19 cellular contexts compared by ENCODE assay signal in the genomic region with DNA sequence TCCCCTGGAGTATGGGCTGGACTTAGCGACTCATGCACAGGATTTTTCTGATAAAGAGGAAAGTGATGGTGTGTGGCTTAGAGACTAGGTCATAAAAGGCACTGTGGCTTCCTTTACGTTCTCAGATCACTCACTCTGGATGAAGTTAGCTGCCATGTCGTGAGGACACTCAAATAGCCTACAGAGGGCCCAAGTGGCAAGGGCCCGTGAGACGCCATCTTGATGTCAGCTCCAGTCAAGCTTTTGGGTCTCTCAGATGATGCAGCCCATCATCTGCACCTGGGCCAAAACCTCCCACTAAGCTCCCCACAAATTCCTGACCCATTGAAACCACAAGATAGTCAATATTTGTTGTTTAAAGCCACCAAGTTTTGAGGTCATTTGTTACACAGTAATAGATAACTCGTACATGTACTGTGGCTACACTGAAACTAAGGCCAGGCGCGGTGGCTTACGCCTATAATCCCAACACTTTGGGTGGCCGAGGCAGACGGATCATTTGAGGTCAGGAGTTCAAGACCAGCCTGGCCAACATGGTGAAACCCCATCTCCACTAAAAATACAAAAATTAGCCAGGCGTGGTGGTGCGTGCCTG. TPM values are rescaled to one million over a fixed set of nuclear protein-coding genes. Genes with fewer than 3 reads are reported as not detected.
DNase-seq lines count a peak whose midpoint lies in the region; ATAC-seq, FAIRE-seq and TF ChIP-seq lines count a peak whose summit lies in the region.
"Had no signal": no experiment of that assay in that cellular context is flagged by ENCODE, and none has a peak within 500 bp of the region (broad histone marks: within the 10 kb centered on the region; RNA-seq: fewer than 3 reads in every experiment).

No MANE protein-coding gene starts in this region.

- H3F3A ChIP-seq in GM23248 (ENCODE audit: insufficient read depth) = peaks cover 13% of the 10 kb centered on the region

- peaks cover 21% of the 10 kb centered on the region for H3K36me3 Mint-ChIP-seq in activated T-cell treated with anti-CD3 and anti-CD28 coated beads, Interleukin-2, amount 50 U/mL, for 24 hours (ENCODE audit: low read depth)
- peaks cover 20% of the 10 kb centered on the region for H3K36me3 Mint-ChIP-seq in stimulated activated effector memory CD8-positive, alpha-beta T cell treated with anti-CD3 and anti-CD28 coated beads, Interleukin-12 subunit alpha, Interleukin-12 subunit beta, amount 100 ng/mL, for 72 hours

- 0 out of 3 replicates have a peak, but pooled peaks have one; percentile 4 for ATAC-seq in K562
- peak; percentile 17 for ATAC-seq in stimulated activated effector memory CD8-positive, alpha-beta T cell treated with anti-CD3 and anti-CD28 coated beads, Interleukin-12 subunit alpha, Interleukin-12 subunit beta, amount 100 ng/mL, for 72 hours
- no peak for ATAC-seq in GM21528 (IDR thresholded peaks at IDR 0.05; ENCODE audit: low FRiP score, unreplicated experiment)
- ATAC-seq in HG02588 (IDR thresholded peaks at IDR 0.05; ENCODE audit: unreplicated experiment) = no peak
- ATAC-seq: CD8-positive, alpha-beta T cell had no signal

- no peak for TF ChIP-seq CTCF in K562 (IDR thresholded peaks at IDR 0.05 in 2 of 3, conservative IDR thresholded peaks at IDR 0.05 in 1 of 3; ENCODE audit: insufficient read depth in 2 of 3, low read depth in 1 of 3, low read length in 3 of 3)

- H3K9me2 ChIP-seq in GM23248 (ENCODE audit: insufficient read depth) = no peaks in the 10 kb centered on the region

- H3K9ac ChIP-seq in K562 (ENCODE audit: insufficient read depth in 1 of 2, low read depth in 2 of 2, low read length in 2 of 2) (no peak overlapping the region), GM23248 (no peak overlapping the region)
- H3K9ac ChIP-seq: KMS-11 had no signal

- H3K4me1 ChIP-seq in K562 (replicated peaks in 1 of 2; ENCODE audit: control insufficient read depth in 2 of 2, insufficient read depth in 2 of 2, low read length in 2 of 2) = peaks cover 15 to 40% of the 10 kb centered on the region in 2 experiments; a peak in 4 of 5 replicates
- H3K4me1 ChIP-seq in GM23248 (ENCODE audit: insufficient read depth) = no peaks in the 10 kb centered on the region

- no peak for TF ChIP-seq POLR2A in K562 (conservative IDR thresholded peaks at IDR 0.05)

- WGBS in K562 (ENCODE audit: insufficient coverage, low coverage, missing lambda C conversion rate) = 56% methylated on average over 13 of the region's 13 CpGs
- 91 to 95% methylated on average over 13 of the region's 13 CpGs for WGBS in GM23248 (ENCODE audit: low coverage in 1 of 2, low lambda C conversion rate in 2 of 2, missing lambda C conversion rate in 2 of 2), 2 experiments

- no peak overlapping the region for H3K27ac ChIP-seq in K562 (ENCODE audit: extremely low read depth, low read depth, low read length)
- no peak overlapping the region for H3K27ac ChIP-seq in GM23248
- H3K27ac ChIP-seq: KMS-11 had no signal

- CTCF ChIA-PET in K562 (lab: Yijun Ruan, JAX; ENCODE audit: low intra/inter-chr PET ratio) = no interaction called here

- H2AFZ ChIP-seq in K562 (ENCODE audit: low read depth, low read length) (no peak overlapping the region), GM23248 (no peak overlapping the region)

- peaks cover 18% of the 10 kb centered on the region for H3K4me1 Mint-ChIP-seq in activated T-cell treated with anti-CD3 and anti-CD28 coated beads, Interleukin-2, amount 50 U/mL, for 24 hours (ENCODE audit: low read depth)
- peaks cover 27% of the 10 kb centered on the region for H3K4me1 Mint-ChIP-seq in stimulated activated effector memory CD8-positive, alpha-beta T cell treated with anti-CD3 and anti-CD28 coated beads, Interleukin-12 subunit alpha, Interleukin-12 subunit beta, amount 100 ng/mL, for 72 hours

- TF ChIP-seq RAD21 in K562 (CRISPR knock-in tag; conservative IDR thresholded peaks at IDR 0.05 in 1 of 2, IDR thresholded peaks at IDR 0.05 in 1 of 2) = no peak

- no peaks in the 10 kb centered on the region for H3K79me2 ChIP-seq in K562 (ENCODE audit: control insufficient read depth, insufficient read depth, low read length)
- peaks cover 3% of the 10 kb centered on the region; the same call in 1 of the 2 replicates for H3K79me2 ChIP-seq in GM23248 (ENCODE audit: insufficient read depth)

- H3K9me3 Mint-ChIP-seq in activated T-cell treated with anti-CD3 and anti-CD28 coated beads, Interleukin-2, amount 50 U/mL, for 24 hours = no peaks in the 10 kb centered on the region
- no peaks in the 10 kb centered on the region for H3K9me3 Mint-ChIP-seq in stimulated activated effector memory CD8-positive, alpha-beta T cell treated with anti-CD3 and anti-CD28 coated beads, Interleukin-12 subunit alpha, Interleukin-12 subunit beta, amount 100 ng/mL, for 72 hours
- H3K9me3 Mint-ChIP-seq: CD8-positive, alpha-beta T cell had no signal

- no peaks in the 10 kb centered on the region for H3K9me1 ChIP-seq in K562 (ENCODE audit: control insufficient read depth, insufficient read depth, low read length)

- H3K36me3 ChIP-seq in K562 (ENCODE audit: control insufficient read depth, insufficient read depth, low read length) (peaks cover 8% of the 10 kb centered on the region; the same call in 1 of the 3 replicates), GM23248 (ENCODE audit: low read depth) (no peaks in the 10 kb centered on the region)

- intact Hi-C loops in K562 (cut with micrococcal nuclease) = no loop called here

- POLR2A ChIA-PET in K562 (lab: Yijun Ruan, JAX) = interaction anchor here (1.1 to 3.8 kb wide), 4 partner anchors 10 to 19 kb away, joined by 3 to 38 read pairs (median 4); no protein-coding TSS in a partner anchor

- FAIRE-seq in RCC 7860 (lab: Jason Lieb, UNC) = no peak
- FAIRE-seq in K562 (lab: Jason Lieb, UNC) = peak; percentile 35
- FAIRE-seq: GM12891, GM19239 had no signal

- no peak for TF ChIP-seq EP300 in K562 (IDR thresholded peaks at IDR 0.05; ENCODE audit: low read length)

- no TSS peak for BruUV-seq in K562 (replicated peaks; lab: Mats Ljungman, UMichigan)

- H3K4me3 Mint-ChIP-seq in activated T-cell treated with anti-CD3 and anti-CD28 coated beads, Interleukin-2, amount 50 U/mL, for 24 hours = no peak overlapping the region
- H3K4me3 Mint-ChIP-seq in stimulated activated effector memory CD8-positive, alpha-beta T cell treated with anti-CD3 and anti-CD28 coated beads, Interleukin-12 subunit alpha, Interleukin-12 subunit beta, amount 100 ng/mL, for 72 hours = no peak overlapping the region
- H3K4me3 Mint-ChIP-seq: CD8-positive, alpha-beta T cell had no signal

- H3K27me3 ChIP-seq in K562 (ENCODE audit: control insufficient read depth in 2 of 2, insufficient read depth in 2 of 2, low read length in 2 of 2) = no peaks in the 10 kb centered on the region
- no peaks in the 10 kb centered on the region for H3K27me3 ChIP-seq in GM23248 (replicated peaks; ENCODE audit: insufficient read depth)

- no peaks in the 10 kb centered on the region for H3K27me3 Mint-ChIP-seq in activated T-cell treated with anti-CD3 and anti-CD28 coated beads, Interleukin-2, amount 50 U/mL, for 24 hours

- DNase-seq in activated T-cell treated with anti-CD3 and anti-CD28 coated beads, Interleukin-2, amount 50 U/mL, for 24 hours = no peak
- DNase-seq in activated T-cell treated with anti-CD3 and anti-CD28 coated beads for 4 hours (no peak), RCC 7860 (ENCODE audit: low spot score) (peak; percentile 19), K562 (ENCODE audit: extremely low read depth in 1 of 4, low spot score in 3 of 4) (no peak), GM23248 (no peak)
- DNase-seq in stimulated activated effector memory CD8-positive, alpha-beta T cell treated with anti-CD3 and anti-CD28 coated beads, Interleukin-12 subunit alpha, Interleukin-12 subunit beta, amount 100 ng/mL, for 72 hours (ENCODE audit: low spot score in 2 of 2) = no peak
- DNase-seq: 8988T; CD8-positive, alpha-beta T cell; GOT3; NCI-H1105; NCI-H2081 treated with DMSO at 0.1 percent for 48 hours; NCI-H774 had no signal

- H4K20me1 ChIP-seq in K562 (replicated peaks; ENCODE audit: control insufficient read depth, insufficient read depth, low read length) (peaks cover 7% of the 10 kb centered on the region; the same call in 1 of the 2 replicates), GM23248 (ENCODE audit: insufficient read depth) (no peaks in the 10 kb centered on the region)

- H3K4me3 ChIP-seq in K562 (no peak overlapping the region), GM23248 (no peak overlapping the region)

- in situ Hi-C loops in K562 (cut with MboI) = no loop called here
- in situ Hi-C loops in GM23248 (cut with MboI) = no loop called here

- H3K27ac Mint-ChIP-seq in activated T-cell treated with anti-CD3 and anti-CD28 coated beads, Interleukin-2, amount 50 U/mL, for 24 hours = peak overlapping the region; percentile 5
- no peak overlapping the region for H3K27ac Mint-ChIP-seq in stimulated activated effector memory CD8-positive, alpha-beta T cell treated with anti-CD3 and anti-CD28 coated beads, Interleukin-12 subunit alpha, Interleukin-12 subunit beta, amount 100 ng/mL, for 72 hours
- H3K27ac Mint-ChIP-seq: CD8-positive, alpha-beta T cell had no signal

- H3K4me2 ChIP-seq in K562 (ENCODE audit: insufficient read depth, low read length) (no peak overlapping the region), GM23248 (ENCODE audit: unreplicated experiment) (no peak overlapping the region)
- H3K4me2 ChIP-seq: KMS-11 had no signal

- H3K9me3 ChIP-seq in K562 (replicated peaks; ENCODE audit: control insufficient read depth, insufficient read depth, low read depth, low read length) = no peaks in the 10 kb centered on the region
- H3K9me3 ChIP-seq in GM23248 (ENCODE audit: low read depth) = no peaks in the 10 kb centered on the region

RNA-seq across cellular contexts. Expression of gene ST6GALNAC2, which starts 14.7 kb away (rescaled TPM):
- total RNA-seq in K562 (2011; cell fraction: chromatin; rRNA removed; ENCODE audit: low replicate concordance) = not detected in 2 replicates
- not detected in 2 replicates for total RNA-seq in K562 (2011; cell fraction: nucleolus; rRNA removed)
- not detected in 2 replicates for total RNA-seq in K562 (2011; cell fraction: nucleoplasm; rRNA removed)
- total RNA-seq in K562 (2014; rRNA removed) (not detected in 2 replicates), K562 (2014; rRNA removed; fragmentation: Illumina TruSeq; extraction: Trizol) (not detected in 2 replicates), K562 (2015; rRNA removed; fragmentation: Illumina TruSeq; extraction: Trizol) (not detected in 2 replicates), K562 (2021) (not detected in 2 replicates)
- polyA plus RNA-seq in K562 (2011; rRNA removed) (not detected in 2 replicates), K562 (2014; fragmentation: Illumina TruSeq; extraction: Trizol) (0.18 TPM in 1 of 2 replicates, not detected in the other), K562 (2014; fragmentation: Nextera tagmentation; extraction: Ambion mirVana) (not detected), K562 (2014; rRNA removed) (not detected in 2 replicates), GM23248 (2016; fragmentation: Nextera tagmentation; extraction: Ambion mirVana) (0.96 and 1.0 TPM in 2 replicates)
- not detected in 2 replicates for polyA plus RNA-seq in K562 (2011; cell fraction: cytosol; rRNA removed)
- polyA plus RNA-seq in K562 (2011; cell fraction: nucleus; rRNA removed) = not detected in 2 replicates
- polyA plus RNA-seq in K562 (2012) = not detected in 2 replicates
- polyA minus RNA-seq in K562 (2011; rRNA and poly(A)+ RNA removed) = not detected in 2 replicates
- not detected in 2 replicates for polyA minus RNA-seq in K562 (2011; cell fraction: cytosol; rRNA and poly(A)+ RNA removed)
- polyA minus RNA-seq in K562 (2011; cell fraction: nucleus; rRNA and poly(A)+ RNA removed) = not detected in 2 replicates
- 0.65 and 1.4 TPM in 2 replicates for total RNA-seq in GM23248 (2014; rRNA removed; shearing (Covaris generic))
- total RNA-seq: OCI-LY7 had no signal

RNA-seq across cellular contexts. Expression of gene PRCD, which starts 31.1 kb away (rescaled TPM):
- 0.14 TPM in 1 of 2 replicates, not detected in the other for total RNA-seq in K562 (2011; cell fraction: chromatin; rRNA removed; ENCODE audit: low replicate concordance)
- not detected in 2 replicates for total RNA-seq in K562 (2011; cell fraction: nucleolus; rRNA removed)
- total RNA-seq in K562 (2011; cell fraction: nucleoplasm; rRNA removed) = not detected in 2 replicates
- total RNA-seq in K562 (2014; rRNA removed) (not detected in 2 replicates), K562 (2014; rRNA removed; fragmentation: Illumina TruSeq; extraction: Trizol) (not detected in 2 replicates), K562 (2015; rRNA removed; fragmentation: Illumina TruSeq; extraction: Trizol) (not detected in 2 replicates), K562 (2021) (0.27 TPM in 1 of 2 replicates, not detected in the other)
- polyA plus RNA-seq in K562 (2011; rRNA removed) (0.20 and 0.39 TPM in 2 replicates), K562 (2014; fragmentation: Illumina TruSeq; extraction: Trizol) (not detected in 2 replicates), K562 (2014; fragmentation: Nextera tagmentation; extraction: Ambion mirVana) (under 1 TPM in 1 of 2 experiments, not detected in 1; 0.25 TPM), K562 (2014; rRNA removed) (0.21 TPM in 1 of 2 replicates, not detected in the other), GM23248 (2016; fragmentation: Nextera tagmentation; extraction: Ambion mirVana) (0.43 and 0.93 TPM in 2 replicates)
- polyA plus RNA-seq in K562 (2011; cell fraction: cytosol; rRNA removed) = not detected in 2 replicates
- 0.10 and 0.13 TPM in 2 replicates for polyA plus RNA-seq in K562 (2011; cell fraction: nucleus; rRNA removed)
- 0.26 and 0.65 TPM in 2 replicates for polyA plus RNA-seq in K562 (2012)
- 0.07 TPM in 1 of 2 replicates, not detected in the other for polyA minus RNA-seq in K562 (2011; rRNA and poly(A)+ RNA removed)
- polyA minus RNA-seq in K562 (2011; cell fraction: cytosol; rRNA and poly(A)+ RNA removed) = not detected in 2 replicates
- not detected in 2 replicates for polyA minus RNA-seq in K562 (2011; cell fraction: nucleus; rRNA and poly(A)+ RNA removed)
- total RNA-seq in GM23248 (2014; rRNA removed; shearing (Covaris generic)) = 1.5 and 3.4 TPM in 2 replicates
- total RNA-seq: CD8-positive, alpha-beta T cell; NCI-H460 had no signal

RNA-seq across cellular contexts. Expression of gene CYGB, which starts 33.5 kb away (rescaled TPM):
- total RNA-seq in K562 (2011; cell fraction: chromatin; rRNA removed; ENCODE audit: low replicate concordance) = 0.84 TPM in 1 of 2 replicates, not detected in the other
- 0.66 TPM in 1 of 2 replicates, not detected in the other for total RNA-seq in K562 (2011; cell fraction: nucleolus; rRNA removed)
- total RNA-seq in K562 (2011; cell fraction: nucleoplasm; rRNA removed) = 1.2 TPM in 1 of 2 replicates, not detected in the other
- total RNA-seq in K562 (2014; rRNA removed) (0.95 TPM in 1 of 2 replicates, not detected in the other), K562 (2014; rRNA removed; fragmentation: Illumina TruSeq; extraction: Trizol) (0.16 TPM in 1 of 2 replicates, not detected in the other), K562 (2015; rRNA removed; fragmentation: Illumina TruSeq; extraction: Trizol) (not detected in 2 replicates), K562 (2021) (0.13 and 0.24 TPM in 2 replicates)
- polyA plus RNA-seq in K562 (2011; rRNA removed) (0.05 and 0.08 TPM in 2 replicates), K562 (2014; fragmentation: Illumina TruSeq; extraction: Trizol) (0.54 TPM in 1 of 2 replicates, not detected in the other), K562 (2014; fragmentation: Nextera tagmentation; extraction: Ambion mirVana) (not detected), K562 (2014; rRNA removed) (0.11 and 0.12 TPM in 2 replicates), GM23248 (2016; fragmentation: Nextera tagmentation; extraction: Ambion mirVana) (1.1 and 1.6 TPM in 2 replicates)
- polyA plus RNA-seq in K562 (2011; cell fraction: cytosol; rRNA removed) = 0.18 and 0.40 TPM in 2 replicates
- 0.20 and 0.38 TPM in 2 replicates for polyA plus RNA-seq in K562 (2011; cell fraction: nucleus; rRNA removed)
- 0.09 and 0.24 TPM in 2 replicates for polyA plus RNA-seq in K562 (2012)
- not detected in 2 replicates for polyA minus RNA-seq in K562 (2011; rRNA and poly(A)+ RNA removed)
- not detected in 2 replicates for polyA minus RNA-seq in K562 (2011; cell fraction: cytosol; rRNA and poly(A)+ RNA removed)
- not detected in 2 replicates for polyA minus RNA-seq in K562 (2011; cell fraction: nucleus; rRNA and poly(A)+ RNA removed)
- 6.3 and 8.3 TPM in 2 replicates for total RNA-seq in GM23248 (2014; rRNA removed; shearing (Covaris generic))

Comparison
In these comparisons a context has a peak if more than half of its experiments do, and no peak if none do; other contexts are left out.
1. ATAC-seq: peak in K562 (single experiment) and stimulated activated effector memory CD8-positive, alpha-beta T cell treated with anti-CD3 and anti-CD28 coated beads, Interleukin-12 subunit alpha, Interleukin-12 subunit beta, amount 100 ng/mL, for 72 hours (single experiment); none in GM21528 (single experiment) and HG02588 (single experiment).